Comparison of ENCODE assay signal across 19 cellular contexts in the genomic region with DNA sequence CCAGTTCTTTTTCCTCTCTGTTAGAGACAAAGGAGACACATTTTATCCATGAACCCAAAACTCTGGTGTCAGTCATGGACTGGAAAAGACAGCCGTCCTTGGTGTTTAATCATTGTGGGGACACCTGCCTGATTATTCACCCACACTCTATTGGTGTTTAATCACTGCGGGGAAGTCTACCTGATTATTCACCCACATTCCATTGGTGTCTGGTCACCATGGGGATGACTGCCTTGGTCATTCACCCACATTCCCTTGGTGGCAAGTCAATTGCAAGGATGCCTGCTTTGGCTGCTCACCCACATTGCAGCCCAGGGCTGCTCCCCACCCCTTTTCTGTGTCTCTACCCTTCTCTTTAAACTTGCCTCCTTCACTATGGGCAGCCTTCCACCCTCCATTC.
DNase-seq lines count a peak whose midpoint lies in the region; ATAC-seq, FAIRE-seq and TF ChIP-seq lines count a peak whose summit lies in the region.
"Had no signal": no experiment of that assay in that cellular context is flagged by ENCODE, and none has a peak within 500 bp of the region (broad histone marks: within the 10 kb centered on the region; RNA-seq: fewer than 3 reads in every experiment).

No MANE protein-coding gene starts in this region.

- no peak for TF ChIP-seq CTCF in foreskin keratinocyte (conservative IDR thresholded peaks at IDR 0.05)

- H3K9ac ChIP-seq in GM23248 (no peak overlapping the region), mesendoderm (ENCODE audit: low read length) (no peak overlapping the region)

- in situ Hi-C loops in GM23248 (cut with MboI) = no loop called here

- peak overlapping the region; percentile 27 for H3K27ac ChIP-seq in GM23248
- H3K27ac ChIP-seq in foreskin keratinocyte = peak overlapping the region; percentile 57
- H3K27ac ChIP-seq in mesendoderm (ENCODE audit: low read depth, low read length) = no peak overlapping the region
- H3K27ac ChIP-seq: C4-2B had no signal

- H2AFZ ChIP-seq in GM23248 = no peak overlapping the region

- no peak overlapping the region for H2BK15ac ChIP-seq in mesendoderm (replicated peaks; ENCODE audit: low read depth)

- H3F3A ChIP-seq in GM23248 (ENCODE audit: insufficient read depth) = no peaks in the 10 kb centered on the region

- H4K8ac ChIP-seq in mesendoderm (ENCODE audit: low read depth, low read length) = no peak overlapping the region

- H3K79me1 ChIP-seq in mesendoderm (ENCODE audit: low read length) = no peaks in the 10 kb centered on the region

- H3K56ac ChIP-seq in mesendoderm (ENCODE audit: low read length) = no peak overlapping the region

- no peak overlapping the region for H3K4ac ChIP-seq in mesendoderm (ENCODE audit: low read depth, low read length)

- DNase-seq in GM23248 (peak; percentile 31), RCC 7860 (ENCODE audit: low spot score) (peak; percentile 85), foreskin keratinocyte (peak; percentile 80 to 89), mesendoderm (no peak), germinal center (ENCODE audit: low spot score) (no peak)
- DNase-seq in activated naive CD4-positive, alpha-beta T cell treated with Interleukin-2 at 50 U/mL for 16 hours = no peak
- DNase-seq: NCI-H1417, NCI-H187, NCI-H2107, NCI-H2227 treated with DMSO at 0.1 percent for 48 hours, NCI-H524, NCI-H82, RPMI8226 had no signal

- no peaks in the 10 kb centered on the region for H4K20me1 ChIP-seq in GM23248 (ENCODE audit: insufficient read depth)

- H3K4me1 ChIP-seq in GM23248 (ENCODE audit: insufficient read depth) = peaks cover 14% of the 10 kb centered on the region
- peaks cover 15% of the 10 kb centered on the region for H3K4me1 ChIP-seq in foreskin keratinocyte
- no peaks in the 10 kb centered on the region for H3K4me1 ChIP-seq in mesendoderm (ENCODE audit: control insufficient read depth, low read depth, low read length)
- H3K4me1 ChIP-seq: HAP-1 had no signal

- H2BK5ac ChIP-seq in mesendoderm (ENCODE audit: low read length) = no peak overlapping the region

- ATAC-seq in foreskin keratinocyte = peak; percentile 97
- no peak for ATAC-seq in HG03175 (IDR thresholded peaks at IDR 0.05; ENCODE audit: unreplicated experiment)
- ATAC-seq: K562 had no signal

- H4K5ac ChIP-seq in mesendoderm (ENCODE audit: low read length) = no peak overlapping the region

- no peak overlapping the region for H2AK5ac ChIP-seq in mesendoderm (ENCODE audit: low read length)

- H3K4me3 ChIP-seq in GM23248 (no peak overlapping the region), mesendoderm (ENCODE audit: low read length) (no peak overlapping the region)
- H3K4me3 ChIP-seq: HAP-1, K562 had no signal

- no peaks in the 10 kb centered on the region for H3K9me3 ChIP-seq in GM23248 (ENCODE audit: low read depth)
- H3K9me3 ChIP-seq: HAP-1 had no signal

- H3K18ac ChIP-seq in mesendoderm (ENCODE audit: low read length) = no peak overlapping the region

- peak; percentile 85 for FAIRE-seq in RCC 7860 (lab: Jason Lieb, UNC)
- FAIRE-seq: D721Med, G401.6, K562 had no signal

- no peaks in the 10 kb centered on the region for H3K79me2 ChIP-seq in GM23248 (ENCODE audit: insufficient read depth)
- H3K79me2 ChIP-seq in mesendoderm (ENCODE audit: control insufficient read depth, insufficient read depth, low read length) = no peaks in the 10 kb centered on the region

- no peaks in the 10 kb centered on the region for H3K27me3 ChIP-seq in GM23248 (replicated peaks; ENCODE audit: insufficient read depth)
- H3K27me3 ChIP-seq in foreskin keratinocyte = no peaks in the 10 kb centered on the region
- H3K27me3 ChIP-seq in mesendoderm (ENCODE audit: insufficient read depth, low read length, poor library complexity) = no peaks in the 10 kb centered on the region

- H3K23ac ChIP-seq in mesendoderm (ENCODE audit: low read length) = no peak overlapping the region

- H3K9me2 ChIP-seq in GM23248 (ENCODE audit: insufficient read depth) = no peaks in the 10 kb centered on the region

- no peaks in the 10 kb centered on the region for H3K36me3 ChIP-seq in GM23248 (ENCODE audit: low read depth)
- H3K36me3 ChIP-seq in mesendoderm (ENCODE audit: control insufficient read depth, insufficient read depth, low read length) = no peaks in the 10 kb centered on the region
- H3K36me3 ChIP-seq: HAP-1 had no signal

- WGBS in GM23248 (ENCODE audit: low coverage in 1 of 2, low lambda C conversion rate in 2 of 2, missing lambda C conversion rate in 2 of 2), 2 experiments = 8 to 14% methylated on average over 2 of the region's 2 CpGs
- WGBS in mesendoderm (ENCODE audit: extremely low coverage, insufficient coverage, low lambda C conversion rate) = no CpG with 5 or more reads among the region's 2 CpGs

- no peak overlapping the region for H3K4me2 ChIP-seq in GM23248 (ENCODE audit: unreplicated experiment)
- no peak overlapping the region for H3K4me2 ChIP-seq in mesendoderm (ENCODE audit: low read length)

- no peak overlapping the region for H2BK120ac ChIP-seq in mesendoderm (ENCODE audit: low read depth, low read length)

Comparison
In these comparisons a context has a peak if more than half of its experiments do, and no peak if none do; other contexts are left out.
1. DNase-seq: peak in GM23248 (single experiment), RCC 7860 (single experiment) and foreskin keratinocyte (2 of 2); none in mesendoderm (single experiment), germinal center (single experiment) and activated naive CD4-positive, alpha-beta T cell treated with Interleukin-2 at 50 U/mL for 16 hours (single experiment).